In genomic region chr15:40539030-40539429, GRCh38 we compare ENCODE assay signal across 18 cellular contexts. TPM values are rescaled to one million over a fixed set of nuclear protein-coding genes. Genes with fewer than 3 reads are reported as not detected.
"Had no signal": no experiment of that assay in that cellular context is flagged by ENCODE, and none has a peak within 500 bp of the region (broad histone marks: within the 10 kb centered on the region; RNA-seq: fewer than 3 reads in every experiment).

No MANE protein-coding gene starts in this region.

- H3K27ac ChIP-seq: ascending aorta, left ventricle myocardium inferior, pancreas, skin epidermis, thoracic aorta had no signal

- FAIRE-seq: bronchial epithelial cell, pancreas had no signal

- H3K4me3 ChIP-seq: ascending aorta, heart left ventricle, left ventricle myocardium inferior, pancreas, skin epidermis, thoracic aorta had no signal

- H3K4me1 ChIP-seq: ascending aorta, pancreas had no signal

- H3K9me3 ChIP-seq: ascending aorta, heart left ventricle, left ventricle myocardium inferior, pancreas, thoracic aorta had no signal

- DNase-seq: activated CD4-positive, alpha-beta memory T cell treated with anti-CD3 and anti-CD28 coated beads for 36 hours; activated CD4-positive, CD25-positive, alpha-beta regulatory T cell treated with anti-CD3 and anti-CD28 coated beads, Interleukin-2, amount 50 U/mL, for 72 hours; activated CD8-positive, alpha-beta memory T cell treated with anti-CD3 and anti-CD28 coated beads, Interleukin-2, amount 50 U/mL, for 4 hours; activated naive CD8-positive, alpha-beta T cell treated with anti-CD3 and anti-CD28 coated beads, Interleukin-2, amount 50 U/mL, for 24 hours; activated T-cell treated with anti-CD3 and anti-CD28 coated beads, Interleukin-2, amount 50 U/mL, for 72 hours; foreskin melanocyte; heart left ventricle; islet precursor cell; left ventricle myocardium inferior; pancreas; stimulated activated CD4-positive, alpha-beta T cell treated with anti-CD3 and anti-CD28 coated beads, Interleukin-4, amount 100 ng/mL, for 4 hours; stimulated activated naive CD8-positive, alpha-beta T cell treated with anti-CD3 and anti-CD28 coated beads, Interleukin-15, amount 100 ng/mL, for 72 hours; T-helper 2 cell had no signal

- ATAC-seq: activated naive CD8-positive, alpha-beta T cell treated with anti-CD3 and anti-CD28 coated beads, Interleukin-2, amount 50 U/mL, for 24 hours; activated T-cell treated with anti-CD3 and anti-CD28 coated beads, Interleukin-2, amount 50 U/mL, for 72 hours; heart left ventricle; natural killer cell treated with Interleukin-12 subunit alpha and Interleukin-12 subunit beta and Interleukin-15 and Interleukin-18, amount 100 ng/mL, for 72 hours; pancreas; stimulated activated naive CD8-positive, alpha-beta T cell treated with anti-CD3 and anti-CD28 coated beads, Interleukin-15, amount 100 ng/mL, for 72 hours had no signal

- H3K36me3 ChIP-seq: heart left ventricle, left ventricle myocardium inferior, pancreas, thoracic aorta had no signal

- H3K27me3 ChIP-seq: ascending aorta, heart left ventricle, pancreas had no signal

RNA-seq across cellular contexts. Expression of gene KNL1, which starts 55.0 kb away (rescaled TPM):
- total RNA-seq: ascending aorta had no signal
